In the genomic region with DNA sequence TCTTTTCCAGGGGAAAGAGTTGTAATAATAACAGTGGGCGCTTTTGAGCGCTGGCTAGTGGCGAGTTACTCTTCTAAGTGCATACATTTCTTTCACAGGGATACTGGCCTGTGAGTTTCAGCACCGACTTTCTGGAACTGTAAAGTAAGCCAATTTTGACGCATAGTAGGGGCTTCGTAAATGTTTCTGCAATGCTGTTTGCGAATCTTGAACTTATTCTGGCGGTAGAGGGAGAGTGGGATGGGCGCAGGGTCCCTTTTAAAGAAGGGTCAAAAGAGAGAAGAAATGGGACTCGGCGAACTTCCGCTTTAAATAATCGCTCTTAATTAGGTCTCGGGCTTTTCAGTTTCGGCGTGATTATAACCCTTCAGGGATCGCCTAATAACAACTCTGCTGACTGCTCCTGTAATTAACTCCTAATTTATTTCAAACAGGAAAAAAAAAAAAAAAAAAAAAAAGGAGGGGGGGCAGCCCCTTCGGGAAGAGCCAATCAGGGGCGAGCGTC, we compare ENCODE assay signal across 9 cellular contexts. TPM values are rescaled to one million over a fixed set of nuclear protein-coding genes. Genes with fewer than 3 reads are reported as not detected.
DNase-seq lines count a peak whose midpoint lies in the region; ATAC-seq, FAIRE-seq and TF ChIP-seq lines count a peak whose summit lies in the region.
"Had no signal": no experiment of that assay in that cellular context is flagged by ENCODE, and none has a peak within 500 bp of the region (broad histone marks: within the 10 kb centered on the region; RNA-seq: fewer than 3 reads in every experiment).

No MANE protein-coding gene starts in this region.

- ATAC-seq in PC-3, result no peak
- no peak for ATAC-seq in GM19351 (IDR thresholded peaks at IDR 0.05; ENCODE audit: unreplicated experiment)
- ATAC-seq in HG03378 (IDR thresholded peaks at IDR 0.05; ENCODE audit: unreplicated experiment), result no peak

- FAIRE-seq in H1 (lab: Jason Lieb, UNC) (no peak), frontal cortex (lab: Jason Lieb, UNC) (no peak)

- H3K9me3 ChIP-seq in PC-3 (ENCODE audit: low read length) (no peaks in the 10 kb centered on the region), H1 (ENCODE audit: insufficient read depth in 2 of 2, low read depth in 1 of 2, low read length in 1 of 2) (no peaks in the 10 kb centered on the region)

- no peak overlapping the region for H3K4ac ChIP-seq in H1 (replicated peaks; ENCODE audit: insufficient read length, low read depth, low read length)

- POLR2A ChIA-PET in BJ (lab: Charles Lee) (interaction anchor here (0.7 kb wide), 1 partner anchor 305 kb away, joined by 5 read pairs; no protein-coding TSS in a partner anchor), PC-3 (lab: Charles Lee; ENCODE audit: unreplicated experiment) (interaction anchor here (0.6 to 0.7 kb wide), 2 partner anchors 69 to 221 kb away, joined by 3 to 34 read pairs; no protein-coding TSS in a partner anchor), H1 (lab: Charles Lee; ENCODE audit: partially characterized antibody) (no interaction called here)

- H3K23me2 ChIP-seq in H1 (ENCODE audit: low read depth, low read length), result peaks cover 27% of the 10 kb centered on the region

- H3K27me3 Mint-ChIP-seq in nephron (ENCODE audit: low read depth), result peaks cover 100% of the 10 kb centered on the region

- H2BK20ac ChIP-seq in H1 (ENCODE audit: low read length), result no peak overlapping the region

- H2BK120ac ChIP-seq in H1 (replicated peaks; ENCODE audit: low read depth, low read length), result no peak overlapping the region

- no peaks in the 10 kb centered on the region for H3K36me3 ChIP-seq in BJ (ENCODE audit: control insufficient read depth, insufficient read depth, low read length)
- no peaks in the 10 kb centered on the region for H3K36me3 ChIP-seq in PC-3 (ENCODE audit: low read depth, low read length)
- H3K36me3 ChIP-seq in H1 (ENCODE audit: control insufficient read depth in 2 of 4, insufficient read depth in 4 of 4, low read length in 3 of 4), result no peaks in the 10 kb centered on the region

- TF ChIP-seq CTCF in BJ (IDR thresholded peaks at IDR 0.05; ENCODE audit: insufficient read depth, low read depth, low read length) (0 out of 2 replicates have a peak, but pooled peaks have one; percentile 2), PC-3 (conservative IDR thresholded peaks at IDR 0.05; ENCODE audit: low read depth, low read length) (no peak), H1 (IDR thresholded peaks at IDR 0.05; ENCODE audit: control extremely low read depth in 1 of 3, insufficient read depth in 1 of 3, low read depth in 1 of 3, low read length in 3 of 3) (no peak), nephron (IDR thresholded peaks at IDR 0.05; ENCODE audit: unreplicated experiment in 3 of 3) (no peak)

- H3K9me3 Mint-ChIP-seq in nephron, result no peaks in the 10 kb centered on the region

- H3K4me3 Mint-ChIP-seq in nephron, result peak overlapping the region; percentile 86 to 89 (median 86)

- TF ChIP-seq EP300 in H1 (IDR thresholded peaks at IDR 0.05; ENCODE audit: borderline replicate concordance in 1 of 2, low read depth in 2 of 2, low read length in 2 of 2), result no peak

- WGBS in H1 (ENCODE audit: extremely low coverage in 1 of 2, insufficient coverage in 1 of 2, insufficient read length in 1 of 2, insufficient replicate concordance in 2 of 2, low coverage in 1 of 2, low lambda C conversion rate in 2 of 2, missing lambda C conversion rate in 1 of 2), 2 experiments, result 2% methylated on average over 17 of the region's 20 CpGs; no CpG with 5 or more reads in 1 of the 2 experiments

- H2BK12ac ChIP-seq in H1 (ENCODE audit: low read depth, low read length), result no peak overlapping the region

- H3K9ac ChIP-seq in PC-3 (ENCODE audit: low read length) (0 out of 2 replicates have a peak overlapping the region, but pooled peaks have one; percentile 22), H1 (replicated peaks in 1 of 4; ENCODE audit: extremely low read depth in 1 of 4, low read depth in 3 of 4, low read length in 3 of 4) (no peak overlapping the region)

- DNase-seq in BJ (ENCODE audit: low read depth) (no peak), PC-3 (peak; percentile 14), H1 (ENCODE audit: low read depth in 1 of 2, low spot score in 2 of 2) (peak in 1 of 2 experiments; percentile 54), frontal cortex (ENCODE audit: low spot score in 2 of 2) (no peak), ureter (ENCODE audit: low spot score) (no peak)
- DNase-seq: NCI-H1105 had no signal

- H2BK15ac ChIP-seq in H1 (ENCODE audit: low read length), result no peak overlapping the region

- H3K4me3 ChIP-seq in BJ (ENCODE audit: low read depth, low read length) (peak overlapping the region; percentile 61), PC-3 (ENCODE audit: low read length) (peak overlapping the region; percentile 81), H1 (ENCODE audit: extremely low read depth in 1 of 4, insufficient read depth in 2 of 4, low read depth in 3 of 4, low read length in 4 of 4) (peak overlapping the region; percentile 38 to 69 (median 56))

- H3K4me1 Mint-ChIP-seq in nephron, result peaks cover 32% of the 10 kb centered on the region

- peaks cover 1% of the 10 kb centered on the region for H3K36me3 Mint-ChIP-seq in nephron (ENCODE audit: low read depth)

- no peak overlapping the region for H3K23ac ChIP-seq in H1 (ENCODE audit: insufficient read length)

- no peak overlapping the region for H3K18ac ChIP-seq in H1 (ENCODE audit: extremely low read depth, low read length)

- no peak overlapping the region for H3K56ac ChIP-seq in H1 (replicated peaks; ENCODE audit: insufficient read length, low read depth, low read length)

- intact Hi-C loops in PC-3 (cut with micrococcal nuclease), result no loop called here

- H3K9me2 ChIP-seq in PC-3 (replicated peaks; ENCODE audit: low read length), result no peaks in the 10 kb centered on the region

- no peak overlapping the region for H2AK5ac ChIP-seq in H1 (ENCODE audit: low read depth, low read length)

- H3K27ac ChIP-seq in PC-3 (ENCODE audit: low read length), result no peak overlapping the region
- no peak overlapping the region for H3K27ac ChIP-seq in H1 (ENCODE audit: low read depth, low read length)

- H4K5ac ChIP-seq in H1 (ENCODE audit: insufficient read length, low read depth, low read length), result no peak overlapping the region

- H4K20me1 ChIP-seq in PC-3 (ENCODE audit: low read length) (no peaks in the 10 kb centered on the region), H1 (replicated peaks in 1 of 2; ENCODE audit: control insufficient read depth in 1 of 2, insufficient read depth in 2 of 2, low read length in 2 of 2) (peaks cover 21 to 25% of the 10 kb centered on the region in 2 experiments)

- H3F3A ChIP-seq in PC-3 (ENCODE audit: low read length, unreplicated experiment), result no peaks in the 10 kb centered on the region

- no peak overlapping the region for H2BK5ac ChIP-seq in H1 (ENCODE audit: low read depth, low read length)

- no peak overlapping the region for H4K8ac ChIP-seq in H1 (ENCODE audit: extremely low read depth, insufficient read depth, low read length)

- H3K79me2 ChIP-seq in PC-3 (ENCODE audit: low read length), result 0 out of 2 replicates have a peak, but pooled peaks cover 11% of the 10 kb centered on the region
- no peaks in the 10 kb centered on the region for H3K79me2 ChIP-seq in H1 (ENCODE audit: control insufficient read depth in 1 of 2, insufficient read depth in 2 of 2, low read length in 2 of 2)

- BruUV-seq in PC-3 (replicated peaks; lab: Mats Ljungman, UMichigan), result no TSS peak

- no peaks in the 10 kb centered on the region for H3K79me1 ChIP-seq in H1 (ENCODE audit: low read depth, low read length)

- CTCF ChIA-PET in BJ (lab: Yijun Ruan, JAX) (interaction anchor here (1.0 kb wide), 1 partner anchor 30 kb away, joined by 3 read pairs; no protein-coding TSS in a partner anchor), PC-3 (lab: Charles Lee) (no interaction called here), H1 (lab: Charles Lee; ENCODE audit: partially characterized antibody) (interaction anchor here (1.0 kb wide), 1 partner anchor 143 kb away, joined by 3 read pairs; no protein-coding TSS in a partner anchor)

- TF ChIP-seq POLR2A in H1 (IDR thresholded peaks at IDR 0.05; ENCODE audit: control extremely low read depth in 1 of 2, low read depth in 2 of 2, low read length in 2 of 2), result no peak

- TF ChIP-seq RAD21 in H1 (IDR thresholded peaks at IDR 0.05 in 1 of 2, conservative IDR thresholded peaks at IDR 0.05 in 1 of 2; ENCODE audit: low read depth in 2 of 2, low read length in 2 of 2), result no peak

- H3K4me2 ChIP-seq in PC-3 (ENCODE audit: low read length), result peak overlapping the region; percentile 94
- peak overlapping the region; percentile 81 to 92 for H3K4me2 ChIP-seq in H1 (ENCODE audit: insufficient read depth in 1 of 2, low read depth in 2 of 2, low read length in 2 of 2)

- H4K91ac ChIP-seq in H1 (replicated peaks; ENCODE audit: insufficient read length, low read length), result no peak overlapping the region

- peak overlapping the region in 2 of 3 experiments; percentile 2 to 23 for H3K27ac Mint-ChIP-seq in nephron

- H2AFZ ChIP-seq in PC-3 (ENCODE audit: low read length), result peak overlapping the region; percentile 98
- H2AFZ ChIP-seq in H1 (ENCODE audit: low read length), result no peak overlapping the region

- H3K27me3 ChIP-seq in BJ (ENCODE audit: control insufficient read depth, insufficient read depth, low read length), result peaks cover 21% of the 10 kb centered on the region
- peaks cover 29% of the 10 kb centered on the region for H3K27me3 ChIP-seq in PC-3 (ENCODE audit: low read length)
- peaks cover 81 to 97% (median 92%) of the 10 kb centered on the region in 4 experiments for H3K27me3 ChIP-seq in H1 (replicated peaks in 1 of 4; ENCODE audit: control insufficient read depth in 3 of 4, extremely low read depth in 1 of 4, insufficient read depth in 3 of 4, low read length in 3 of 4)

- H3K4me1 ChIP-seq in PC-3 (ENCODE audit: insufficient read depth, low read length) (no peaks in the 10 kb centered on the region), H1 (replicated peaks in 1 of 4; ENCODE audit: control insufficient read depth in 3 of 4, insufficient read depth in 4 of 4, low read length in 3 of 4) (peaks cover 17 to 31% (median 19%) of the 10 kb centered on the region in 4 experiments)

- H3K14ac ChIP-seq in H1 (ENCODE audit: insufficient read length), result no peak overlapping the region

TF ChIP-seq in H1, 55 proteins besides CTCF, POLR2A, EP300 and RAD21 (continues in another document):
- TF ChIP-seq TBP (IDR thresholded peaks at IDR 0.05; ENCODE audit: low read depth, low read length), result peak; percentile 52; the same call in 1 of the 2 replicates

RNA-seq across cellular contexts. Expression of a gene that starts 0.4 kb away (rescaled TPM):
- polyA plus RNA-seq in BJ (2011; rRNA removed) (1.4 and 2.1 TPM in 2 replicates), H1 (2011; rRNA removed) (0.24 and 0.30 TPM in 2 replicates)
- 1.7 and 1.8 TPM in 2 replicates for polyA minus RNA-seq in BJ (2011; rRNA and poly(A)+ RNA removed)
- total RNA-seq in PC-3 (2014; rRNA removed) (4.1 and 4.9 TPM in 2 replicates), frontal cortex (0.41 TPM), ureter (29.5 TPM)
- 0.38 and 0.47 TPM in 2 replicates for total RNA-seq in H1 (2021; fragmentation: NEBNext Ultra II Directional; extraction: Animal tissue kit (Norgen Biotek cat#: 25700))
- polyA plus RNA-seq in H1 (2011; cell fraction: cytosol; rRNA removed), result 0.30 TPM
- 0.86 TPM for polyA plus RNA-seq in H1 (2011; cell fraction: nucleus; rRNA removed)
- 0.20 to 0.70 TPM (median 0.50 TPM) in 4 replicates for polyA plus RNA-seq in H1 (2012, experiment 1 of 2)
- 0.46 TPM for polyA plus RNA-seq in H1 (2012, experiment 2 of 2)
- 0.43 TPM for polyA plus RNA-seq in H1 (2013, experiment 1 of 2)
- 0.42 TPM for polyA plus RNA-seq in H1 (2013, experiment 2 of 2)
- polyA minus RNA-seq in H1 (2011; rRNA and poly(A)+ RNA removed), result 0.29 and 0.73 TPM in 2 replicates
- polyA minus RNA-seq in H1 (2011; cell fraction: cytosol; rRNA and poly(A)+ RNA removed), result 2.0 TPM
- not detected for polyA minus RNA-seq in H1 (2011; cell fraction: nucleus; rRNA and poly(A)+ RNA removed)
